19 cellular contexts compared by ENCODE assay signal in genomic region chr5:6398570-6399230, GRCh38. TPM values are rescaled to one million over a fixed set of nuclear protein-coding genes. Genes with fewer than 3 reads are reported as not detected.
A peak's percentile ranks its signal among the peaks of the same experiment; 100 is the strongest.
DNase-seq lines count a peak whose midpoint lies in the region; ATAC-seq, FAIRE-seq and TF ChIP-seq lines count a peak whose summit lies in the region.
"Had no signal": no experiment of that assay in that cellular context is flagged by ENCODE, and none has a peak within 500 bp of the region (broad histone marks: within the 10 kb centered on the region; RNA-seq: fewer than 3 reads in every experiment).

No MANE protein-coding gene starts in this region.

- no peak overlapping the region for H4K8ac ChIP-seq in neuronal stem cell (ENCODE audit: low read depth, low read length)

- DNase-seq in K562 (ENCODE audit: extremely low read depth in 1 of 4, low spot score in 3 of 4) (no peak), endodermal cell (peak; percentile 20), neuronal stem cell (ENCODE audit: low spot score) (no peak), vagina (ENCODE audit: extremely low spot score in 2 of 2) (peak; percentile 61 to 82), upper lobe of right lung (no peak), kidney glomerular epithelial cell (lab: John Stamatoyannopoulos, UW) (no peak)
- DNase-seq: C1 segment of cervical spinal cord; Calu3; CD4-positive, alpha-beta memory T cell; COR-L47; DMS53; DND-41; H9 had no signal

- H2BK120ac ChIP-seq in neuronal stem cell (ENCODE audit: low read depth, low read length) = no peak overlapping the region

- no peak overlapping the region for H3K9ac ChIP-seq in K562 (ENCODE audit: insufficient read depth in 1 of 2, low read depth in 2 of 2, low read length in 2 of 2)
- H3K9ac ChIP-seq in endodermal cell (ENCODE audit: extremely low read depth, low read length, poor library complexity, severe bottlenecking) = no peak overlapping the region
- H3K9ac ChIP-seq in neuronal stem cell (ENCODE audit: low read depth, low read length, poor library complexity) = no peak overlapping the region

- H3K4me3 Mint-ChIP-seq in endodermal cell = no peak overlapping the region
- H3K4me3 Mint-ChIP-seq: CD4-positive, alpha-beta memory T cell; GM23338; H9 had no signal

- no peak overlapping the region for H2BK5ac ChIP-seq in neuronal stem cell (ENCODE audit: low read length)

- H3K23ac ChIP-seq in neuronal stem cell (ENCODE audit: low read depth, low read length, poor library complexity) = no peak overlapping the region

- H2AK5ac ChIP-seq in neuronal stem cell (ENCODE audit: low read depth, low read length) = no peak overlapping the region

- H2AFZ ChIP-seq in K562 (ENCODE audit: low read depth, low read length) (no peak overlapping the region), neuronal stem cell (ENCODE audit: low read length) (no peak overlapping the region)
- H2AFZ ChIP-seq: GM23338 had no signal

- H3K4ac ChIP-seq in neuronal stem cell (ENCODE audit: low read length) = no peak overlapping the region

- H3K18ac ChIP-seq in neuronal stem cell (ENCODE audit: low read length) = no peak overlapping the region

- no peak overlapping the region for H4K91ac ChIP-seq in neuronal stem cell (ENCODE audit: low read depth, low read length, poor library complexity)

- BruUV-seq in K562 (replicated peaks; lab: Mats Ljungman, UMichigan) = no TSS peak

- TF ChIP-seq RAD21 in K562 (CRISPR knock-in tag; conservative IDR thresholded peaks at IDR 0.05 in 1 of 2, IDR thresholded peaks at IDR 0.05 in 1 of 2) = no peak

- no peak for TF ChIP-seq EP300 in K562 (IDR thresholded peaks at IDR 0.05; ENCODE audit: low read length)

- CTCF ChIA-PET in K562 (lab: Yijun Ruan, JAX; ENCODE audit: low intra/inter-chr PET ratio) = no interaction called here

- peaks cover 8% of the 10 kb centered on the region for H3K27me3 Mint-ChIP-seq in endodermal cell (ENCODE audit: insufficient read depth)

- TF ChIP-seq CTCF in K562 (IDR thresholded peaks at IDR 0.05 in 2 of 3, conservative IDR thresholded peaks at IDR 0.05 in 1 of 3; ENCODE audit: insufficient read depth in 2 of 3, low read depth in 1 of 3, low read length in 3 of 3) = no peak
- TF ChIP-seq CTCF in endodermal cell (conservative IDR thresholded peaks at IDR 0.05) = no peak
- no peak for TF ChIP-seq CTCF in vagina (IDR thresholded peaks at IDR 0.05)
- TF ChIP-seq CTCF in upper lobe of right lung (IDR thresholded peaks at IDR 0.05) = no peak

- H3K14ac ChIP-seq in neuronal stem cell (ENCODE audit: low read length) = peak overlapping the region; percentile 63

- WGBS in K562 (ENCODE audit: insufficient coverage, low coverage, missing lambda C conversion rate) = under 1% methylated on average over 14 of the region's 14 CpGs
- WGBS in endodermal cell (ENCODE audit: insufficient coverage in 1 of 2, insufficient read length in 1 of 2), 2 experiments = 89 to 96% methylated on average over 13 to 14 of the region's 14 CpGs
- no CpG with 5 or more reads among the region's 14 CpGs for WGBS in neuronal stem cell (ENCODE audit: extremely low coverage in 2 of 2, insufficient read length in 2 of 2, insufficient replicate concordance in 1 of 2), 2 donors

- no peaks in the 10 kb centered on the region for H3K36me3 Mint-ChIP-seq in endodermal cell (ENCODE audit: low read depth)
- H3K36me3 Mint-ChIP-seq: CD4-positive, alpha-beta memory T cell had no signal

- peaks cover 4% of the 10 kb centered on the region for H3K4me1 Mint-ChIP-seq in endodermal cell
- H3K4me1 Mint-ChIP-seq: H9 had no signal

- no peaks in the 10 kb centered on the region for H3K9me1 ChIP-seq in K562 (ENCODE audit: control insufficient read depth, insufficient read depth, low read length)

- H2BK15ac ChIP-seq in neuronal stem cell (ENCODE audit: low read length) = no peak overlapping the region

- no peaks in the 10 kb centered on the region; a peak in 2 of 5 replicates for H3K4me1 ChIP-seq in K562 (replicated peaks in 1 of 2; ENCODE audit: control insufficient read depth in 2 of 2, insufficient read depth in 2 of 2, low read length in 2 of 2)
- no peaks in the 10 kb centered on the region for H3K4me1 ChIP-seq in endodermal cell (ENCODE audit: control insufficient read depth, insufficient read depth, low read length)
- H3K4me1 ChIP-seq in neuronal stem cell (ENCODE audit: control insufficient read depth in 2 of 2, insufficient read depth in 1 of 2, low read depth in 1 of 2, low read length in 2 of 2) = peaks cover 0 to 1% of the 10 kb centered on the region in 2 donors
- no peaks in the 10 kb centered on the region for H3K4me1 ChIP-seq in vagina
- no peaks in the 10 kb centered on the region for H3K4me1 ChIP-seq in upper lobe of right lung

- H3K9me3 ChIP-seq in K562 (replicated peaks; ENCODE audit: control insufficient read depth, insufficient read depth, low read depth, low read length) (no peaks in the 10 kb centered on the region; the same call in 1 of the 2 replicates), endodermal cell (ENCODE audit: control insufficient read depth, low read length) (no peaks in the 10 kb centered on the region), neuronal stem cell (replicated peaks in 1 of 2; ENCODE audit: control insufficient read depth in 2 of 2, insufficient read depth in 1 of 2, low read depth in 1 of 2, low read length in 2 of 2) (no peaks in the 10 kb centered on the region), vagina (no peaks in the 10 kb centered on the region), upper lobe of right lung (no peaks in the 10 kb centered on the region)

- H3K4me3 ChIP-seq in K562 (no peak overlapping the region), endodermal cell (ENCODE audit: low read length) (no peak overlapping the region), neuronal stem cell (ENCODE audit: low read length in 2 of 2) (no peak overlapping the region), vagina (no peak overlapping the region), upper lobe of right lung (no peak overlapping the region)
- H3K4me3 ChIP-seq: GM23338 had no signal

- in situ Hi-C loops in K562 (cut with MboI) = no loop called here

- no peak overlapping the region for H3K27ac Mint-ChIP-seq in endodermal cell
- H3K27ac Mint-ChIP-seq: CD4-positive, alpha-beta memory T cell; GM23338; H9 had no signal

- intact Hi-C loops in K562 (cut with micrococcal nuclease) (no loop called here), vagina (cut with DNase I) (no loop called here), upper lobe of right lung (cut with DNase I) (no loop called here)

- H3K27ac ChIP-seq in K562 (ENCODE audit: extremely low read depth, low read depth, low read length) (no peak overlapping the region), endodermal cell (ENCODE audit: low read depth, low read length) (no peak overlapping the region), neuronal stem cell (replicated peaks; ENCODE audit: low read length) (no peak overlapping the region), vagina (no peak overlapping the region), upper lobe of right lung (no peak overlapping the region)

- H3K9me3 Mint-ChIP-seq in endodermal cell = peaks cover 3% of the 10 kb centered on the region
- H3K9me3 Mint-ChIP-seq: CD4-positive, alpha-beta memory T cell had no signal

- no peaks in the 10 kb centered on the region for H3K36me3 ChIP-seq in K562 (ENCODE audit: control insufficient read depth, insufficient read depth, low read length)
- H3K36me3 ChIP-seq in endodermal cell (ENCODE audit: control insufficient read depth, insufficient read depth, low read length) = no peaks in the 10 kb centered on the region
- H3K36me3 ChIP-seq in neuronal stem cell (replicated peaks in 1 of 2; ENCODE audit: control insufficient read depth in 2 of 2, insufficient read depth in 2 of 2, low read length in 2 of 2) = no peaks in the 10 kb centered on the region
- no peaks in the 10 kb centered on the region for H3K36me3 ChIP-seq in vagina
- no peaks in the 10 kb centered on the region for H3K36me3 ChIP-seq in upper lobe of right lung

- no peaks in the 10 kb centered on the region for H3K79me2 ChIP-seq in K562 (ENCODE audit: control insufficient read depth, insufficient read depth, low read length)

- ATAC-seq in K562 (peak; percentile 21), upper lobe of right lung (no peak)
- ATAC-seq: GM23338, HCT116 had no signal

- TF ChIP-seq POLR2A in K562 (conservative IDR thresholded peaks at IDR 0.05) (no peak), vagina (IDR thresholded peaks at IDR 0.05) (no peak)

- no peak for FAIRE-seq in K562 (lab: Jason Lieb, UNC)
- FAIRE-seq: G401.6, GM12892, GM19239 had no signal

- POLR2A ChIA-PET in K562 (lab: Yijun Ruan, JAX) = interaction anchor here (0.6 kb wide), 1 partner anchor 1503 kb away, joined by 3 read pairs; no protein-coding TSS in a partner anchor

- 0 out of 2 replicates have a peak, but pooled peaks cover 2% of the 10 kb centered on the region for H4K20me1 ChIP-seq in K562 (replicated peaks; ENCODE audit: control insufficient read depth, insufficient read depth, low read length)

- H3K27me3 ChIP-seq in K562 (ENCODE audit: control insufficient read depth in 2 of 2, insufficient read depth in 2 of 2, low read length in 2 of 2) = peaks cover 72 to 75% of the 10 kb centered on the region in 2 experiments
- peaks cover 26% of the 10 kb centered on the region for H3K27me3 ChIP-seq in endodermal cell (ENCODE audit: control insufficient read depth, insufficient read depth, low read length, poor library complexity, severe bottlenecking)
- peaks cover 0 to 41% (median 0%) of the 10 kb centered on the region in 3 experiments for H3K27me3 ChIP-seq in neuronal stem cell (ENCODE audit: control insufficient read depth in 3 of 3, insufficient read depth in 3 of 3, low read depth in 1 of 3, low read length in 3 of 3)
- H3K27me3 ChIP-seq in vagina = no peaks in the 10 kb centered on the region
- no peaks in the 10 kb centered on the region for H3K27me3 ChIP-seq in upper lobe of right lung

- H3K4me2 ChIP-seq in K562 (ENCODE audit: insufficient read depth, low read length) = no peak overlapping the region
- no peak overlapping the region for H3K4me2 ChIP-seq in neuronal stem cell (ENCODE audit: insufficient read depth, low read length, poor library complexity, severe bottlenecking)
- H3K4me2 ChIP-seq: GM23338 had no signal

- no peak overlapping the region for H2BK12ac ChIP-seq in neuronal stem cell (ENCODE audit: low read length)

- no peaks in the 10 kb centered on the region for H3K79me1 ChIP-seq in neuronal stem cell (ENCODE audit: low read depth, low read length)

RNA-seq across cellular contexts. Expression of gene MED10, which starts 20.4 kb away (rescaled TPM):
- total RNA-seq in K562 (2011; cell fraction: chromatin; rRNA removed; ENCODE audit: low replicate concordance) = 44.1 and 73.3 TPM in 2 replicates
- total RNA-seq in K562 (2011; cell fraction: nucleolus; rRNA removed) = 38.2 and 47.2 TPM in 2 replicates
- total RNA-seq in K562 (2011; cell fraction: nucleoplasm; rRNA removed) = 43.8 and 50.4 TPM in 2 replicates
- 36.1 and 51.0 TPM in 2 replicates for total RNA-seq in K562 (2014; rRNA removed)
- total RNA-seq in K562 (2014; rRNA removed; fragmentation: Illumina TruSeq; extraction: Trizol) = 23.8 and 25.7 TPM in 2 replicates
- total RNA-seq in K562 (2015; rRNA removed; fragmentation: Illumina TruSeq; extraction: Trizol) = 28.4 and 33.6 TPM in 2 replicates
- total RNA-seq in K562 (2021) = 52.0 and 62.3 TPM in 2 replicates
- 49.9 and 58.8 TPM in 2 replicates for polyA plus RNA-seq in K562 (2011; rRNA removed)
- 51.3 and 58.8 TPM in 2 replicates for polyA plus RNA-seq in K562 (2011; cell fraction: cytosol; rRNA removed)
- polyA plus RNA-seq in K562 (2011; cell fraction: nucleus; rRNA removed) = 70.4 and 86.1 TPM in 2 replicates
- polyA plus RNA-seq in K562 (2012) = 68.1 and 71.4 TPM in 2 replicates
- 60.6 and 72.2 TPM in 2 replicates for polyA plus RNA-seq in K562 (2014; fragmentation: Illumina TruSeq; extraction: Trizol)
- 10 to 100 TPM; 45.0 to 72.5 TPM for polyA plus RNA-seq in K562 (2014; fragmentation: Nextera tagmentation; extraction: Ambion mirVana)
- polyA plus RNA-seq in K562 (2014; rRNA removed) = 78.5 and 83.4 TPM in 2 replicates
- 18.9 and 20.4 TPM in 2 replicates for polyA minus RNA-seq in K562 (2011; rRNA and poly(A)+ RNA removed)
- polyA minus RNA-seq in K562 (2011; cell fraction: cytosol; rRNA and poly(A)+ RNA removed) = 11.6 and 15.7 TPM in 2 replicates
- polyA minus RNA-seq in K562 (2011; cell fraction: nucleus; rRNA and poly(A)+ RNA removed) = 41.7 and 72.9 TPM in 2 replicates
- 10 to 100 TPM; 22.1 to 28.6 TPM for total RNA-seq in endodermal cell
- polyA plus RNA-seq in endodermal cell (2013, experiment 1 of 2) = 32.9 TPM
- polyA plus RNA-seq in endodermal cell (2013, experiment 2 of 2) = 28.4 TPM
- 29.2 TPM for polyA plus RNA-seq in neuronal stem cell (2013, experiment 1 of 2)
- polyA plus RNA-seq in neuronal stem cell (2013, experiment 2 of 2) = 30.5 TPM
- total RNA-seq in vagina = 32.7 TPM
- total RNA-seq in upper lobe of right lung = 31.8 TPM

RNA-seq across cellular contexts. Expression of gene UBE2QL1, which starts 50.0 kb away (rescaled TPM):
- not detected in 2 replicates for total RNA-seq in K562 (2011; cell fraction: chromatin; rRNA removed; ENCODE audit: low replicate concordance)
- total RNA-seq in K562 (2011; cell fraction: nucleolus; rRNA removed) = 0.13 TPM in 1 of 2 replicates, not detected in the other
- 0.15 TPM in 1 of 2 replicates, not detected in the other for total RNA-seq in K562 (2011; cell fraction: nucleoplasm; rRNA removed)
- total RNA-seq in K562 (2014; rRNA removed) = not detected in 2 replicates
- not detected in 2 replicates for total RNA-seq in K562 (2014; rRNA removed; fragmentation: Illumina TruSeq; extraction: Trizol)
- total RNA-seq in K562 (2015; rRNA removed; fragmentation: Illumina TruSeq; extraction: Trizol) = not detected in 2 replicates
- total RNA-seq in K562 (2021) = not detected in 2 replicates
- polyA plus RNA-seq in K562 (2011; rRNA removed) = not detected in 2 replicates
- polyA plus RNA-seq in K562 (2011; cell fraction: cytosol; rRNA removed) = not detected in 2 replicates
- 0.03 TPM in 1 of 2 replicates, not detected in the other for polyA plus RNA-seq in K562 (2011; cell fraction: nucleus; rRNA removed)
- 0.01 TPM in 1 of 2 replicates, not detected in the other for polyA plus RNA-seq in K562 (2012)
- not detected in 2 replicates for polyA plus RNA-seq in K562 (2014; fragmentation: Illumina TruSeq; extraction: Trizol)
- polyA plus RNA-seq in K562 (2014; fragmentation: Nextera tagmentation; extraction: Ambion mirVana) = not detected
- not detected in 2 replicates for polyA plus RNA-seq in K562 (2014; rRNA removed)
- not detected in 2 replicates for polyA minus RNA-seq in K562 (2011; rRNA and poly(A)+ RNA removed)
- polyA minus RNA-seq in K562 (2011; cell fraction: cytosol; rRNA and poly(A)+ RNA removed) = not detected in 2 replicates
- not detected in 2 replicates for polyA minus RNA-seq in K562 (2011; cell fraction: nucleus; rRNA and poly(A)+ RNA removed)
- total RNA-seq in endodermal cell = under 1 TPM in 1 of 2 donors, not detected in 1; 0.11 TPM
- polyA plus RNA-seq in endodermal cell (2013, experiment 1 of 2) = 5.6 TPM
- polyA plus RNA-seq in endodermal cell (2013, experiment 2 of 2) = 5.7 TPM
- polyA plus RNA-seq in neuronal stem cell (2013, experiment 1 of 2) = 2.3 TPM
- polyA plus RNA-seq in neuronal stem cell (2013, experiment 2 of 2) = 2.4 TPM
- 2.5 TPM for total RNA-seq in vagina
- total RNA-seq in upper lobe of right lung = not detected
- total RNA-seq: Calu3; CD4-positive, alpha-beta memory T cell had no signal
- polyA plus RNA-seq: BJ; CD4-positive, alpha-beta memory T cell had no signal

Comparison
In these comparisons a context has a peak if more than half of its experiments do, and no peak if none do; other contexts are left out.
1. DNase-seq: peak in endodermal cell (single experiment) and vagina (2 of 2); none in K562 (0 of 4), neuronal stem cell (single experiment), upper lobe of right lung (single experiment) and kidney glomerular epithelial cell (single experiment).